Comparison of ENCODE assay signal across 9 cellular contexts in the genomic region with DNA sequence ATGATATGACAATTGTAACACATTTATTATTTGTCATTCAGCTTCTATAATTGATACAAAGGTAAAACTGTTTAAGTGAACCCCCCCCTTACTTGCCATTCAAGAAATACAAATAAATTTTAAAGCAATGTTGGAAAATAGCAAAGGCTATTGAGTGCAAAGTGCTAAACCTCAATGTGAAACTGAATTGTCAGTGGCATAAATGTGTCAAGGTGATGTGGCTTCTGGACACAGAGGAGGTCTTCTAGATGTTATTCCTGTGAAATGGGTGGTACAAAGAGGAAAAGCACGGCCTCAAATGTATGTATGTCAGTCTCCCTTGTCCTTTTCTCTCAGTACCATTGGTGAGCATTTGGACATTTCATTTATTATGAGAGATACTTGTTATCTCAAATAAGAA.
"Had no signal": no experiment of that assay in that cellular context is flagged by ENCODE, and none has a peak within 500 bp of the region (broad histone marks: within the 10 kb centered on the region; RNA-seq: fewer than 3 reads in every experiment).

No MANE protein-coding gene starts in this region.

- H3K4me3 Mint-ChIP-seq: GM23338, H9, HFFc6 had no signal

- H3K4me1 ChIP-seq: HAP-1 had no signal

- DNase-seq: GM23248, GOT3, H7, H9, HCEC 1CT, HFFc6 had no signal

- H3K4me2 ChIP-seq: GM23338 had no signal

- H3K36me3 ChIP-seq: HAP-1 had no signal

- H3K4me3 ChIP-seq: GM23248, GM23338, HAP-1 had no signal

- H3K27ac ChIP-seq: GM23248 had no signal

- H3K9ac ChIP-seq: GM23248 had no signal

- ATAC-seq: GM23338, HCT116 had no signal

- H3K27ac Mint-ChIP-seq: GM23338, H9, HFFc6 had no signal

- H3K4me1 Mint-ChIP-seq: GM23338, H9 had no signal

- H3K9me3 Mint-ChIP-seq: GM23338, H9 had no signal
